In the genomic region with DNA sequence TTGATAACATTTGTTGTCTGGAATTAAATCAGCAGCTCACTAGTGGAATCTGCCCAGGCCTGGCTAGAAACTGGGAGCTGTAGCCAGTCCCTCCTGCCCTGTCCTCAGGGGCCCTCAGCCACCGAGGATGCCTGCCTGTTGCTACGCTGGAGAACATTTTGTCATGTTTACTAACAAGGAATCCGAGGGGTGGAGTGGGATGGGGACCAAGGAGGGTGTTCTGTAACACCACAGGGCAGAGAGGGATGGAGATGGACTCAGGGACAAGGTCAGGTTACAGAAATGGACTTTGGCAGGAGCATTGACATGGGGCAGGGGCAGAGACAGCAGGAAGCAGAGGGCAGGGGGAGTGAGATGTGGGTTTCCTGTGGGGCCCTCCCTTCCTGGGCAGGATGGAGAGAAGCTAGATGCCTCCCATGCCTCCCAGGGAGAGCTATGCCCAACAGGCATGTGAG, we compare ENCODE assay signal across 1 cellular context.
TF ChIP-seq lines count a peak whose summit lies in the region.

No MANE protein-coding gene starts in this region.

TF ChIP-seq in HepG2, 621 proteins besides CTCF, POLR2A, EP300 and RAD21 (continued from another document):
- TF ChIP-seq, protein P1, sequence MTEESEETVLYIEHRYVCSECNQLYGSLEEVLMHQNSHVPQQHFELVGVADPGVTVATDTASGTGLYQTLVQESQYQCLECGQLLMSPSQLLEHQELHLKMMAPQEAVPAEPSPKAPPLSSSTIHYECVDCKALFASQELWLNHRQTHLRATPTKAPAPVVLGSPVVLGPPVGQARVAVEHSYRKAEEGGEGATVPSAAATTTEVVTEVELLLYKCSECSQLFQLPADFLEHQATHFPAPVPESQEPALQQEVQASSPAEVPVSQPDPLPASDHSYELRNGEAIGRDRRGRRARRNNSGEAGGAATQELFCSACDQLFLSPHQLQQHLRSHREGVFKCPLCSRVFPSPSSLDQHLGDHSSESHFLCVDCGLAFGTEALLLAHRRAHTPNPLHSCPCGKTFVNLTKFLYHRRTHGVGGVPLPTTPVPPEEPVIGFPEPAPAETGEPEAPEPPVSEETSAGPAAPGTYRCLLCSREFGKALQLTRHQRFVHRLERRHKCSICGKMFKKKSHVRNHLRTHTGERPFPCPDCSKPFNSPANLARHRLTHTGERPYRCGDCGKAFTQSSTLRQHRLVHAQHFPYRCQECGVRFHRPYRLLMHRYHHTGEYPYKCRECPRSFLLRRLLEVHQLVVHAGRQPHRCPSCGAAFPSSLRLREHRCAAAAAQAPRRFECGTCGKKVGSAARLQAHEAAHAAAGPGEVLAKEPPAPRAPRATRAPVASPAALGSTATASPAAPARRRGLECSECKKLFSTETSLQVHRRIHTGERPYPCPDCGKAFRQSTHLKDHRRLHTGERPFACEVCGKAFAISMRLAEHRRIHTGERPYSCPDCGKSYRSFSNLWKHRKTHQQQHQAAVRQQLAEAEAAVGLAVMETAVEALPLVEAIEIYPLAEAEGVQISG (CRISPR knock-in tag; IDR thresholded peaks at IDR 0.05), result no peak
- TF ChIP-seq, protein P2, sequence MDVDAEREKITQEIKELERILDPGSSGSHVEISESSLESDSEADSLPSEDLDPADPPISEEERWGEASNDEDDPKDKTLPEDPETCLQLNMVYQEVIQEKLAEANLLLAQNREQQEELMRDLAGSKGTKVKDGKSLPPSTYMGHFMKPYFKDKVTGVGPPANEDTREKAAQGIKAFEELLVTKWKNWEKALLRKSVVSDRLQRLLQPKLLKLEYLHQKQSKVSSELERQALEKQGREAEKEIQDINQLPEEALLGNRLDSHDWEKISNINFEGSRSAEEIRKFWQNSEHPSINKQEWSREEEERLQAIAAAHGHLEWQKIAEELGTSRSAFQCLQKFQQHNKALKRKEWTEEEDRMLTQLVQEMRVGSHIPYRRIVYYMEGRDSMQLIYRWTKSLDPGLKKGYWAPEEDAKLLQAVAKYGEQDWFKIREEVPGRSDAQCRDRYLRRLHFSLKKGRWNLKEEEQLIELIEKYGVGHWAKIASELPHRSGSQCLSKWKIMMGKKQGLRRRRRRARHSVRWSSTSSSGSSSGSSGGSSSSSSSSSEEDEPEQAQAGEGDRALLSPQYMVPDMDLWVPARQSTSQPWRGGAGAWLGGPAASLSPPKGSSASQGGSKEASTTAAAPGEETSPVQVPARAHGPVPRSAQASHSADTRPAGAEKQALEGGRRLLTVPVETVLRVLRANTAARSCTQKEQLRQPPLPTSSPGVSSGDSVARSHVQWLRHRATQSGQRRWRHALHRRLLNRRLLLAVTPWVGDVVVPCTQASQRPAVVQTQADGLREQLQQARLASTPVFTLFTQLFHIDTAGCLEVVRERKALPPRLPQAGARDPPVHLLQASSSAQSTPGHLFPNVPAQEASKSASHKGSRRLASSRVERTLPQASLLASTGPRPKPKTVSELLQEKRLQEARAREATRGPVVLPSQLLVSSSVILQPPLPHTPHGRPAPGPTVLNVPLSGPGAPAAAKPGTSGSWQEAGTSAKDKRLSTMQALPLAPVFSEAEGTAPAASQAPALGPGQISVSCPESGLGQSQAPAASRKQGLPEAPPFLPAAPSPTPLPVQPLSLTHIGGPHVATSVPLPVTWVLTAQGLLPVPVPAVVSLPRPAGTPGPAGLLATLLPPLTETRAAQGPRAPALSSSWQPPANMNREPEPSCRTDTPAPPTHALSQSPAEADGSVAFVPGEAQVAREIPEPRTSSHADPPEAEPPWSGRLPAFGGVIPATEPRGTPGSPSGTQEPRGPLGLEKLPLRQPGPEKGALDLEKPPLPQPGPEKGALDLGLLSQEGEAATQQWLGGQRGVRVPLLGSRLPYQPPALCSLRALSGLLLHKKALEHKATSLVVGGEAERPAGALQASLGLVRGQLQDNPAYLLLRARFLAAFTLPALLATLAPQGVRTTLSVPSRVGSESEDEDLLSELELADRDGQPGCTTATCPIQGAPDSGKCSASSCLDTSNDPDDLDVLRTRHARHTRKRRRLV (CRISPR knock-in tag; IDR thresholded peaks at IDR 0.05), result no peak
- TF ChIP-seq RELA (CRISPR knock-in tag; IDR thresholded peaks at IDR 0.05) (no peak), GABPA (IDR thresholded peaks at IDR 0.05; ENCODE audit: low read depth, low read length) (no peak), GABPA (CRISPR knock-in tag; IDR thresholded peaks at IDR 0.05; ENCODE audit: low read depth) (peak; percentile 50; the same call in 1 of the 2 replicates), HNF4A (CRISPR knock-in tag; IDR thresholded peaks at IDR 0.05) (peak; percentile 57), ZNF883 (CRISPR knock-in tag; IDR thresholded peaks at IDR 0.05; ENCODE audit: not compliant biosample characterization) (no peak), RARA (CRISPR knock-in tag; IDR thresholded peaks at IDR 0.05) (peak; percentile 59), ZSCAN25 (CRISPR knock-in tag; IDR thresholded peaks at IDR 0.05) (peak; percentile 90), ZNF850 (CRISPR knock-in tag; conservative IDR thresholded peaks at IDR 0.05) (no peak)
- TF ChIP-seq, protein P3, sequence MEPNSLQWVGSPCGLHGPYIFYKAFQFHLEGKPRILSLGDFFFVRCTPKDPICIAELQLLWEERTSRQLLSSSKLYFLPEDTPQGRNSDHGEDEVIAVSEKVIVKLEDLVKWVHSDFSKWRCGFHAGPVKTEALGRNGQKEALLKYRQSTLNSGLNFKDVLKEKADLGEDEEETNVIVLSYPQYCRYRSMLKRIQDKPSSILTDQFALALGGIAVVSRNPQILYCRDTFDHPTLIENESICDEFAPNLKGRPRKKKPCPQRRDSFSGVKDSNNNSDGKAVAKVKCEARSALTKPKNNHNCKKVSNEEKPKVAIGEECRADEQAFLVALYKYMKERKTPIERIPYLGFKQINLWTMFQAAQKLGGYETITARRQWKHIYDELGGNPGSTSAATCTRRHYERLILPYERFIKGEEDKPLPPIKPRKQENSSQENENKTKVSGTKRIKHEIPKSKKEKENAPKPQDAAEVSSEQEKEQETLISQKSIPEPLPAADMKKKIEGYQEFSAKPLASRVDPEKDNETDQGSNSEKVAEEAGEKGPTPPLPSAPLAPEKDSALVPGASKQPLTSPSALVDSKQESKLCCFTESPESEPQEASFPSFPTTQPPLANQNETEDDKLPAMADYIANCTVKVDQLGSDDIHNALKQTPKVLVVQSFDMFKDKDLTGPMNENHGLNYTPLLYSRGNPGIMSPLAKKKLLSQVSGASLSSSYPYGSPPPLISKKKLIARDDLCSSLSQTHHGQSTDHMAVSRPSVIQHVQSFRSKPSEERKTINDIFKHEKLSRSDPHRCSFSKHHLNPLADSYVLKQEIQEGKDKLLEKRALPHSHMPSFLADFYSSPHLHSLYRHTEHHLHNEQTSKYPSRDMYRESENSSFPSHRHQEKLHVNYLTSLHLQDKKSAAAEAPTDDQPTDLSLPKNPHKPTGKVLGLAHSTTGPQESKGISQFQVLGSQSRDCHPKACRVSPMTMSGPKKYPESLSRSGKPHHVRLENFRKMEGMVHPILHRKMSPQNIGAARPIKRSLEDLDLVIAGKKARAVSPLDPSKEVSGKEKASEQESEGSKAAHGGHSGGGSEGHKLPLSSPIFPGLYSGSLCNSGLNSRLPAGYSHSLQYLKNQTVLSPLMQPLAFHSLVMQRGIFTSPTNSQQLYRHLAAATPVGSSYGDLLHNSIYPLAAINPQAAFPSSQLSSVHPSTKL (CRISPR knock-in tag; IDR thresholded peaks at IDR 0.05), result peak; percentile 19; the same call in 1 of the 2 replicates
- TF ChIP-seq, protein P4, sequence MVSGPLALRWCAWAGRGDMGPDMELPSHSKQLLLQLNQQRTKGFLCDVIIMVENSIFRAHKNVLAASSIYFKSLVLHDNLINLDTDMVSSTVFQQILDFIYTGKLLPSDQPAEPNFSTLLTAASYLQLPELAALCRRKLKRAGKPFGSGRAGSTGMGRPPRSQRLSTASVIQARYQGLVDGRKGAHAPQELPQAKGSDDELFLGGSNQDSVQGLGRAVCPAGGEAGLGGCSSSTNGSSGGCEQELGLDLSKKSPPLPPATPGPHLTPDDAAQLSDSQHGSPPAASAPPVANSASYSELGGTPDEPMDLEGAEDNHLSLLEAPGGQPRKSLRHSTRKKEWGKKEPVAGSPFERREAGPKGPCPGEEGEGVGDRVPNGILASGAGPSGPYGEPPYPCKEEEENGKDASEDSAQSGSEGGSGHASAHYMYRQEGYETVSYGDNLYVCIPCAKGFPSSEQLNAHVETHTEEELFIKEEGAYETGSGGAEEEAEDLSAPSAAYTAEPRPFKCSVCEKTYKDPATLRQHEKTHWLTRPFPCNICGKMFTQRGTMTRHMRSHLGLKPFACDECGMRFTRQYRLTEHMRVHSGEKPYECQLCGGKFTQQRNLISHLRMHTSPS (CRISPR knock-in tag; IDR thresholded peaks at IDR 0.05; ENCODE audit: low read depth), result peak; percentile 36; the same call in 1 of the 2 replicates
